24 cellular contexts compared by ENCODE assay signal in genomic region chr11:6911378-6911777, GRCh38. TPM values are rescaled to one million over a fixed set of nuclear protein-coding genes. Genes with fewer than 3 reads are reported as not detected.
"Had no signal": no experiment of that assay in that cellular context is flagged by ENCODE, and none has a peak within 500 bp of the region (broad histone marks: within the 10 kb centered on the region; RNA-seq: fewer than 3 reads in every experiment).

No MANE protein-coding gene starts in this region.

- H3K27me3 ChIP-seq: SJSA1 had no signal

- H3K9me3 ChIP-seq: SJSA1 had no signal

- DNase-seq: KBM-7, MV-4-11, NCI-H1048, NCI-H1105, NCI-H1417, NCI-H1436 treated with DMSO at 0.1 percent for 48 hours, NCI-H1694, NCI-H187 treated with DMSO at 0.1 percent for 48 hours, NCI-H2029 treated with DMSO at 0.1 percent for 48 hours, NCI-H2227 treated with DMSO at 0.1 percent for 48 hours, NCI-H524, NCI-H526 treated with DMSO at 0.1 percent for 48 hours, NCI-H774, Right ventricle myocardium superior, RPMI8226, SIG-M5 had no signal

- H3K36me3 ChIP-seq: SJSA1 had no signal

- H3K4me3 ChIP-seq: SJSA1, SK-N-MC had no signal

- H3K27ac ChIP-seq: SJSA1, SK-N-MC had no signal

- H3K4me1 ChIP-seq: SJSA1 had no signal

- FAIRE-seq: RCC 7860 had no signal

RNA-seq across cellular contexts. Expression of gene OR2D3, which starts 9.4 kb away (rescaled TPM):
- total RNA-seq: HT-29, LHCN-M2, MCF 10A, NCI-H460, Right ventricle myocardium superior, SJSA1 had no signal
- polyA plus RNA-seq: IgD-negative memory B cell had no signal

RNA-seq across cellular contexts. Expression of gene ZNF215, which starts 14.8 kb away (rescaled TPM):
- total RNA-seq: SJSA1 had no signal

RNA-seq across cellular contexts. Expression of gene OR2D2, which starts 19.1 kb away (rescaled TPM):
- total RNA-seq: HT-29, LHCN-M2, Right ventricle myocardium superior, SJSA1 had no signal
- polyA plus RNA-seq: IgD-negative memory B cell had no signal

RNA-seq across cellular contexts. Expression of gene OR10A4, which starts 35.0 kb away (rescaled TPM):
- total RNA-seq: HT-29, LHCN-M2, MCF 10A, NCI-H460, Right ventricle myocardium superior, SJSA1 had no signal
- polyA plus RNA-seq: IgD-negative memory B cell had no signal

RNA-seq across cellular contexts. Expression of gene OR10A2, which starts 48.5 kb away (rescaled TPM):
- total RNA-seq: HT-29, LHCN-M2, MCF 10A, NCI-H460, Right ventricle myocardium superior, SJSA1 had no signal
- polyA plus RNA-seq: IgD-negative memory B cell had no signal
